Comparison of ENCODE assay signal across 25 cellular contexts in the genomic region with DNA sequence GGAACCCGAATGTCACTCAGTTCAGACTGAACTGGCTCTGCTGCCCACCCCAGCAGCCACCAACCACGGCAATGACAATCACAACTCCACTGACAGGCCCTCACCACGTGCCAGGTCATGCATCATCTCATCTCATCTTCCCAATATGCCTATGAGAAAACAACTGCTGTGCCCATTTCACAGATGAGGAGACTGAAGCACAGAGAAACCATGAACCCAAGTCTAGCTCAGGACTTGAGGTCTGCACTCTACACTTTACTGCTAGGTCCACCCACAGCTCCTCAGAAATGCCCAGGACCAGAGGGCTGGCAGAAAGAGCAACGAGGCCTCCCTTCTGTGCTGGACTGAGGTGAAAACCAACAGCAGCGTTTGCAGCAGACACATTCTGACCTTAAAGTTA.
"Had no signal": no experiment of that assay in that cellular context is flagged by ENCODE, and none has a peak within 500 bp of the region (broad histone marks: within the 10 kb centered on the region; RNA-seq: fewer than 3 reads in every experiment).

No MANE protein-coding gene starts in this region.

- H3K4me3 ChIP-seq: adrenal gland, body of pancreas, colonic mucosa had no signal

- H3K4me1 ChIP-seq: adrenal gland, body of pancreas, colonic mucosa had no signal

- DNase-seq: activated CD4-positive, alpha-beta memory T cell treated with anti-CD3 and anti-CD28 coated beads for 36 hours; activated CD4-positive, alpha-beta T cell treated with anti-CD3 and anti-CD28 coated beads for 36 hours; activated CD4-positive, alpha-beta T cell treated with anti-CD3 and anti-CD28 coated beads, Interleukin-2, amount 10 ng/mL, durations not matched to agents 24 days and 14 days; activated CD4-positive, CD25-positive, alpha-beta regulatory T cell; activated CD4-positive, CD25-positive, alpha-beta regulatory T cell treated with anti-CD3 and anti-CD28 coated beads, Interleukin-2, amount 50 U/mL, for 72 hours; activated CD8-positive, alpha-beta memory T cell treated with anti-CD3 and anti-CD28 coated beads, Interleukin-2, amount 10 ng/mL, durations not matched to agents 7 days and 5 days; activated CD8-positive, alpha-beta memory T cell treated with anti-CD3 and anti-CD28 coated beads, Interleukin-2, amount 50 U/mL, for 4 hours; activated CD8-positive, alpha-beta T cell treated with anti-CD3 and anti-CD28 coated beads, Interleukin-2, amount 10 ng/mL, durations not matched to agents 7 days and 5 days; activated effector memory CD4-positive, alpha-beta T cell treated with anti-CD3 and anti-CD28 coated beads, Interleukin-2, amount 50 U/mL, for 16 hours; activated naive CD4-positive, alpha-beta T cell treated with anti-CD3 and anti-CD28 coated beads for 36 hours; activated naive CD8-positive, alpha-beta T cell treated with anti-CD3 and anti-CD28 coated beads for 36 hours; activated naive CD8-positive, alpha-beta T cell treated with anti-CD3 and anti-CD28 coated beads, Interleukin-2, amount 50 U/mL, for 24 hours; activated T-cell treated with anti-CD3 and anti-CD28 coated beads, Interleukin-2, amount 50 U/mL, for 1 hour; activated T-cell treated with anti-CD3 and anti-CD28 coated beads, Interleukin-2, amount 50 U/mL, for 48 hours; adrenal gland; aorta; body of pancreas; colonic mucosa; effector CD8-positive, alpha-beta T cell; foreskin fibroblast; head of caudate nucleus; T-helper 2 cell had no signal

- H3K27me3 ChIP-seq: adrenal gland, body of pancreas, colonic mucosa had no signal

- H3K36me3 ChIP-seq: adrenal gland, colonic mucosa had no signal

- ATAC-seq: activated CD4-positive, alpha-beta T cell treated with anti-CD3 and anti-CD28 coated beads for 36 hours; activated CD8-positive, alpha-beta memory T cell treated with anti-CD3 and anti-CD28 coated beads, Interleukin-2, amount 10 ng/mL, durations not matched to agents 7 days and 5 days; activated CD8-positive, alpha-beta T cell treated with anti-CD3 and anti-CD28 coated beads, Interleukin-2, amount 10 ng/mL, durations not matched to agents 7 days and 5 days; activated naive CD8-positive, alpha-beta T cell treated with anti-CD3 and anti-CD28 coated beads, Interleukin-2, amount 50 U/mL, for 24 hours; body of pancreas; esophagus mucosa had no signal

- H3K27ac ChIP-seq: adrenal gland, body of pancreas, colonic mucosa had no signal

- FAIRE-seq: endometrium, frontal cortex had no signal

- H3K9me3 ChIP-seq: adrenal gland, body of pancreas, colonic mucosa had no signal
